Comparison of ENCODE assay signal across 2 cellular contexts in the genomic region with DNA sequence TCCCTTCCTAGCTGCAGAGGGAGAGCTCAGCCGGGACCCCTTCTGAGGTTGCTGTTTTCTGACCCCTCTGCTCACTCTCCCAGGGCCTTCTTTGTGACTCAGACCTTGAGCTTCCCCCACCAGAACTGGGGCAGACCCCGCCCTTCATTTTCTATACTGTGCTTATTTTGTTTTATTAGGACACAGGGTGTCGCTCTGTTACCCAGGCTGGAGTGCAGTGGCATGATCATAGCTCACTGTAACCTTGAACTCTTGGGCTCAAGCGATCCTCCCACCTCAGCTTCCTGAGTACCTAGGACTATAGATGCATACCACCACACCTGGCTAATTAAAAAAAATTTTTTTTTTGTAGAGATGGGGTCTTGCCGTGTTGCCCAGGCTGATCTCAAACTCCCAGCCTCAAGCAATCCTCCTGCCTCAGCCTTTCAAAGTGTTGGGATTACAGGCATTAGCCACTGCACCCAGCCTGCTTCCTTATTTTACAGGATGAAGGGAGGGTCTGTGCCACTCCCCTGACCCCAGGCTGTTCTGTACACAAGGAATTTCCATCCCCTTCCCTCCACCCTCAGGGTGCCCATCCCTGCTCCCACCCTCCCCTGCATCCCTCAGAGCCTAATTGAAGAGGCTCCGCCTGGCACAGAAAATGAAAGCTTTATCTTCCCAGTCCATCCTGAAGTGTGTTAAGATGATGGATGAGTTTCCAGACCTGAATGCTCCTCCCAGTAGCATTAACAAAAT.
A peak's percentile ranks its signal among the peaks of the same experiment; 100 is the strongest.
TF ChIP-seq lines count a peak whose summit lies in the region.

No MANE protein-coding gene starts in this region.

TF ChIP-seq in HepG2, 621 proteins besides CTCF, POLR2A, EP300 and RAD21 (continued from another document):
- peak; percentile 18; the same call in 1 of the 2 replicates for TF ChIP-seq SMC3 (IDR thresholded peaks at IDR 0.05; ENCODE audit: low read length)
- peak; percentile 58 for TF ChIP-seq STAG1 (CRISPR knock-in tag; IDR thresholded peaks at IDR 0.05)
- TF ChIP-seq TBX3 (IDR thresholded peaks at IDR 0.05; ENCODE audit: borderline replicate concordance) = no peak
- TF ChIP-seq TCF7 (IDR thresholded peaks at IDR 0.05; ENCODE audit: low read depth) = no peak
TF ChIP-seq in HepG2: peak in this region for 3.

TF ChIP-seq in K562, 482 proteins besides CTCF, POLR2A, EP300 and RAD21:
- TF ChIP-seq, protein P1, sequence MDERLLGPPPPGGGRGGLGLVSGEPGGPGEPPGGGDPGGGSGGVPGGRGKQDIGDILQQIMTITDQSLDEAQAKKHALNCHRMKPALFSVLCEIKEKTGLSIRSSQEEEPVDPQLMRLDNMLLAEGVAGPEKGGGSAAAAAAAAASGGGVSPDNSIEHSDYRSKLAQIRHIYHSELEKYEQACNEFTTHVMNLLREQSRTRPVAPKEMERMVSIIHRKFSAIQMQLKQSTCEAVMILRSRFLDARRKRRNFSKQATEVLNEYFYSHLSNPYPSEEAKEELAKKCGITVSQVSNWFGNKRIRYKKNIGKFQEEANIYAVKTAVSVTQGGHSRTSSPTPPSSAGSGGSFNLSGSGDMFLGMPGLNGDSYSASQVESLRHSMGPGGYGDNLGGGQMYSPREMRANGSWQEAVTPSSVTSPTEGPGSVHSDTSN (CRISPR knock-in tag; IDR thresholded peaks at IDR 0.05; ENCODE audit: low read depth) = no peak
- TF ChIP-seq, protein P1 (tag; conservative IDR thresholded peaks at IDR 0.05; ENCODE audit: low read depth) = 0 out of 2 replicates have a peak, but pooled peaks have one; percentile 24
- no peak for TF ChIP-seq CCNT2 (IDR thresholded peaks at IDR 0.05; ENCODE audit: borderline replicate concordance, extremely low read depth, insufficient read length, low read depth, low read length)
- no peak for TF ChIP-seq ZNF75A (CRISPR knock-in tag; IDR thresholded peaks at IDR 0.05)
- no peak for TF ChIP-seq NR2C1 (IDR thresholded peaks at IDR 0.05)
- 0 out of 2 replicates have a peak, but pooled peaks have one; percentile 14 for TF ChIP-seq NR2C1 (tag; IDR thresholded peaks at IDR 0.05)
- no peak for TF ChIP-seq ZNF445 (CRISPR knock-in tag; IDR thresholded peaks at IDR 0.05; ENCODE audit: low read depth)
- TF ChIP-seq, protein P2, sequence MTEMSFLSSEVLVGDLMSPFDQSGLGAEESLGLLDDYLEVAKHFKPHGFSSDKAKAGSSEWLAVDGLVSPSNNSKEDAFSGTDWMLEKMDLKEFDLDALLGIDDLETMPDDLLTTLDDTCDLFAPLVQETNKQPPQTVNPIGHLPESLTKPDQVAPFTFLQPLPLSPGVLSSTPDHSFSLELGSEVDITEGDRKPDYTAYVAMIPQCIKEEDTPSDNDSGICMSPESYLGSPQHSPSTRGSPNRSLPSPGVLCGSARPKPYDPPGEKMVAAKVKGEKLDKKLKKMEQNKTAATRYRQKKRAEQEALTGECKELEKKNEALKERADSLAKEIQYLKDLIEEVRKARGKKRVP (CRISPR knock-in tag; IDR thresholded peaks at IDR 0.05) = no peak
- TF ChIP-seq, protein P3, sequence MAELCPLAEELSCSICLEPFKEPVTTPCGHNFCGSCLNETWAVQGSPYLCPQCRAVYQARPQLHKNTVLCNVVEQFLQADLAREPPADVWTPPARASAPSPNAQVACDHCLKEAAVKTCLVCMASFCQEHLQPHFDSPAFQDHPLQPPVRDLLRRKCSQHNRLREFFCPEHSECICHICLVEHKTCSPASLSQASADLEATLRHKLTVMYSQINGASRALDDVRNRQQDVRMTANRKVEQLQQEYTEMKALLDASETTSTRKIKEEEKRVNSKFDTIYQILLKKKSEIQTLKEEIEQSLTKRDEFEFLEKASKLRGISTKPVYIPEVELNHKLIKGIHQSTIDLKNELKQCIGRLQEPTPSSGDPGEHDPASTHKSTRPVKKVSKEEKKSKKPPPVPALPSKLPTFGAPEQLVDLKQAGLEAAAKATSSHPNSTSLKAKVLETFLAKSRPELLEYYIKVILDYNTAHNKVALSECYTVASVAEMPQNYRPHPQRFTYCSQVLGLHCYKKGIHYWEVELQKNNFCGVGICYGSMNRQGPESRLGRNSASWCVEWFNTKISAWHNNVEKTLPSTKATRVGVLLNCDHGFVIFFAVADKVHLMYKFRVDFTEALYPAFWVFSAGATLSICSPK (IDR thresholded peaks at IDR 0.05; ENCODE audit: borderline replicate concordance) = no peak
- TF ChIP-seq MEIS2 (IDR thresholded peaks at IDR 0.05; ENCODE audit: partially characterized antibody) = peak; percentile 50
- TF ChIP-seq ZNF785 (CRISPR knock-in tag; IDR thresholded peaks at IDR 0.05) = no peak
- no peak for TF ChIP-seq NEUROD1 (IDR thresholded peaks at IDR 0.05; ENCODE audit: borderline replicate concordance, low read depth, low read length, partially characterized antibody)
TF ChIP-seq in K562: peak in this region for 3.
